ENCODE assay signal across 9 cellular contexts in genomic region chr3:14329116-14329830, GRCh38.
A peak's percentile ranks its signal among the peaks of the same experiment; 100 is the strongest.
DNase-seq lines count a peak whose midpoint lies in the region; ATAC-seq and TF ChIP-seq lines count a peak whose summit lies in the region.
"Had no signal": no experiment of that assay in that cellular context is flagged by ENCODE, and none has a peak within 500 bp of the region (broad histone marks: within the 10 kb centered on the region; RNA-seq: fewer than 3 reads in every experiment).

No MANE protein-coding gene starts in this region.

- H3K4me1 Mint-ChIP-seq in activated naive CD4-positive, alpha-beta T cell treated with anti-CD3 and anti-CD28 coated beads for 36 hours (ENCODE audit: low read depth): no peaks in the 10 kb centered on the region

- no peaks in the 10 kb centered on the region for H3K9me3 ChIP-seq in BE2C

- H3K36me3 ChIP-seq in BE2C: no peaks in the 10 kb centered on the region

- intact Hi-C loops in activated naive CD4-positive, alpha-beta T cell treated with anti-CD3 and anti-CD28 coated beads for 36 hours (cut with micrococcal nuclease): no loop called here

- H3K9me3 Mint-ChIP-seq in activated naive CD4-positive, alpha-beta T cell treated with anti-CD3 and anti-CD28 coated beads for 36 hours: no peaks in the 10 kb centered on the region

- DNase-seq in Daoy (ENCODE audit: low read depth) (peak; percentile 69), NCI-H2029 (lab: John Stamatoyannopoulos, UW) (peak; percentile 87), amniotic epithelial cell (ENCODE audit: low read depth) (peak; percentile 83), lung microvascular endothelial cell (ENCODE audit: low read depth in 2 of 2) (peak; percentile 23 to 71), T-helper 9 cell (no peak), BE2C (no peak)
- DNase-seq in activated naive CD4-positive, alpha-beta T cell treated with anti-CD3 and anti-CD28 coated beads for 36 hours: no peak
- DNase-seq: activated CD4-positive, CD25-positive, alpha-beta regulatory T cell treated with anti-CD3 and anti-CD28 coated beads, Interleukin-2, amount 50 U/mL, for 72 hours had no signal

- no peaks in the 10 kb centered on the region for H3K36me3 Mint-ChIP-seq in activated naive CD4-positive, alpha-beta T cell treated with anti-CD3 and anti-CD28 coated beads for 36 hours (ENCODE audit: low read depth)

- no peak overlapping the region for H3K4me3 ChIP-seq in BE2C (ENCODE audit: low read depth, low read length)

- no peaks in the 10 kb centered on the region for H3K4me1 ChIP-seq in BE2C

- TF ChIP-seq CTCF in BE2C (IDR thresholded peaks at IDR 0.05; ENCODE audit: low read depth, low read length): no peak

- CTCF ChIA-PET in activated naive CD4-positive, alpha-beta T cell treated with anti-CD3 and anti-CD28 coated beads for 36 hours (lab: Charles Lee): interaction anchor here (0.7 to 1.2 kb wide), 5 partner anchors 10 to 132 kb away, joined by 3 to 5 read pairs (median 3); no protein-coding TSS in a partner anchor

- H3K27ac Mint-ChIP-seq in activated naive CD4-positive, alpha-beta T cell treated with anti-CD3 and anti-CD28 coated beads for 36 hours: no peak overlapping the region

- no peak for ATAC-seq in GM18868 (IDR thresholded peaks at IDR 0.05; ENCODE audit: unreplicated experiment)

- H3K4me3 Mint-ChIP-seq in activated naive CD4-positive, alpha-beta T cell treated with anti-CD3 and anti-CD28 coated beads for 36 hours: no peak overlapping the region

- H3K27me3 Mint-ChIP-seq in activated naive CD4-positive, alpha-beta T cell treated with anti-CD3 and anti-CD28 coated beads for 36 hours (ENCODE audit: low read depth): no peaks in the 10 kb centered on the region

- no peaks in the 10 kb centered on the region for H3K27me3 ChIP-seq in BE2C

Comparison
In these comparisons a context has a peak if more than half of its experiments do, and no peak if none do; other contexts are left out.
1. DNase-seq: peak in Daoy (single experiment), NCI-H2029 (single experiment), amniotic epithelial cell (single experiment) and lung microvascular endothelial cell (2 of 2); none in activated naive CD4-positive, alpha-beta T cell treated with anti-CD3 and anti-CD28 coated beads for 36 hours (single experiment), T-helper 9 cell (single experiment) and BE2C (single experiment).